In the genomic region with DNA sequence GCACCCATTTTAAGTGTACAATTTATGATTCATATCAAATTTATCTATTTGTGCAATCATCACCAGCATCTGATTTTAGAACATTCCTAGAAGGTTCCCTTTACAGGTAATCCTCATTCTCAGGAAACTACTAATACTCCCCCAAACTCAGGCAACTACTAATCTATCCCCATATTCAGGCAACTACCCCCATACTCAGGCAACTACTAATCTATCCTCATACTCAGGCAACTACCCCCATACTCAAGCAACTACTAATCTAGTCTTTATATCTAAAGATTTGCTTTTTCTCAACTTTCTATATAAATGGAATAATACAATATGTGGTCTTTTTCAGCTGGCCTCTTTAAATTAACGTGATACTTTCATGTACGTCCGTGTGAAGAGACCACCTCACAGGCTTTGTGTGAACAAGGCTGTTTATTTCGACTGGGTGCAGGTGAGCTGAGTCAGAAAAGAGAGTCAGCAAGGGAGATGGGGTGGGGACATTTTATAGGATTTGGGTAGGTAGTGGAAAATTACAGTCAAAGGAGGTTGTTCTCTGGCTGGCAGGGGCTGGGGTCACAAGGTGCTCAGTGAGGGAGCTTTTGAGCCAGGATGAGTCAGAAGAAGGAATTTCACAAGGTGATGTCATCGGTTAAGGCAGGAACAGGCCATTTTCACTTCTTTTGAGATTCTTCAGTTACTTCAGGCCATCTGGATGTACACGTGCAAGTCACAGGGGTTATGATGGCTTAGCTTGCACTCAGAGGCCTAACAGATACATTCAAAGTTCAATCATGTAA, we compare ENCODE assay signal across 18 cellular contexts.
A peak's percentile ranks its signal among the peaks of the same experiment; 100 is the strongest.
DNase-seq lines count a peak whose midpoint lies in the region; ATAC-seq and TF ChIP-seq lines count a peak whose summit lies in the region.
"Had no signal": no experiment of that assay in that cellular context is flagged by ENCODE, and none has a peak within 500 bp of the region (broad histone marks: within the 10 kb centered on the region; RNA-seq: fewer than 3 reads in every experiment).

No MANE protein-coding gene starts in this region.

- POLR2A ChIA-PET in WTC11 (lab: Charles Lee), result no interaction called here

- H3K9me3 Mint-ChIP-seq in WTC11, result peaks cover 5% of the 10 kb centered on the region
- peaks cover 16% of the 10 kb centered on the region for H3K9me3 Mint-ChIP-seq in activated naive CD4-positive, alpha-beta T cell treated with anti-CD3 and anti-CD28 coated beads, Interleukin-2, amount 10 ng/mL, durations not matched to agents 7 days and 5 days

- CTCF ChIA-PET in WTC11 (lab: Charles Lee), result interaction anchor here (0.9 kb wide), 1 partner anchor 660 kb away, joined by 3 read pairs; no protein-coding TSS in a partner anchor
- CTCF ChIA-PET in activated naive CD4-positive, alpha-beta T cell treated with anti-CD3 and anti-CD28 coated beads, Interleukin-2, amount 10 ng/mL, durations not matched to agents 7 days and 5 days (lab: Charles Lee), result no interaction called here

- H3K36me3 Mint-ChIP-seq in WTC11, result no peaks in the 10 kb centered on the region; the same call in 1 of the 2 replicates
- no peaks in the 10 kb centered on the region for H3K36me3 Mint-ChIP-seq in activated naive CD4-positive, alpha-beta T cell treated with anti-CD3 and anti-CD28 coated beads, Interleukin-2, amount 10 ng/mL, durations not matched to agents 7 days and 5 days
- H3K36me3 Mint-ChIP-seq: activated CD4-positive, alpha-beta memory T cell treated with anti-CD3 and anti-CD28 coated beads for 36 hours; activated naive CD8-positive, alpha-beta T cell treated with anti-CD3 and anti-CD28 coated beads, Interleukin-2, amount 10 ng/mL, durations not matched to agents 7 days and 5 days; CD4-positive, CD25-positive, alpha-beta regulatory T cell; natural killer cell had no signal

- no peaks in the 10 kb centered on the region; the same call in 1 of the 2 replicates for H3K27me3 Mint-ChIP-seq in WTC11 (ENCODE audit: low read depth)
- no peaks in the 10 kb centered on the region for H3K27me3 Mint-ChIP-seq in activated naive CD4-positive, alpha-beta T cell treated with anti-CD3 and anti-CD28 coated beads, Interleukin-2, amount 10 ng/mL, durations not matched to agents 7 days and 5 days
- H3K27me3 Mint-ChIP-seq: activated CD4-positive, alpha-beta memory T cell treated with anti-CD3 and anti-CD28 coated beads for 36 hours; activated naive CD8-positive, alpha-beta T cell treated with anti-CD3 and anti-CD28 coated beads, Interleukin-2, amount 10 ng/mL, durations not matched to agents 7 days and 5 days; CD4-positive, CD25-positive, alpha-beta regulatory T cell; effector memory CD8-positive, alpha-beta T cell had no signal

- TF ChIP-seq CTCF in WTC11 (IDR thresholded peaks at IDR 0.05), result no peak

- H3K4me1 Mint-ChIP-seq in WTC11, result peaks cover 37% of the 10 kb centered on the region
- H3K4me1 Mint-ChIP-seq in activated naive CD4-positive, alpha-beta T cell treated with anti-CD3 and anti-CD28 coated beads, Interleukin-2, amount 10 ng/mL, durations not matched to agents 7 days and 5 days, result no peaks in the 10 kb centered on the region
- H3K4me1 Mint-ChIP-seq: activated naive CD8-positive, alpha-beta T cell treated with anti-CD3 and anti-CD28 coated beads, Interleukin-2, amount 10 ng/mL, durations not matched to agents 7 days and 5 days; CD4-positive, CD25-positive, alpha-beta regulatory T cell; natural killer cell had no signal

- H3K27ac Mint-ChIP-seq in WTC11, result peak overlapping the region; percentile 33
- no peak overlapping the region for H3K27ac Mint-ChIP-seq in activated naive CD4-positive, alpha-beta T cell treated with anti-CD3 and anti-CD28 coated beads, Interleukin-2, amount 10 ng/mL, durations not matched to agents 7 days and 5 days
- H3K27ac Mint-ChIP-seq: activated CD4-positive, alpha-beta memory T cell treated with anti-CD3 and anti-CD28 coated beads for 36 hours; activated naive CD8-positive, alpha-beta T cell treated with anti-CD3 and anti-CD28 coated beads, Interleukin-2, amount 10 ng/mL, durations not matched to agents 7 days and 5 days; effector memory CD8-positive, alpha-beta T cell; natural killer cell had no signal

- ATAC-seq in WTC11, result peak; percentile 33
- ATAC-seq: effector memory CD8-positive, alpha-beta T cell; natural killer cell had no signal

- peak overlapping the region; percentile 4; the same call in 1 of the 2 replicates for H3K4me3 Mint-ChIP-seq in WTC11
- H3K4me3 Mint-ChIP-seq in activated naive CD4-positive, alpha-beta T cell treated with anti-CD3 and anti-CD28 coated beads, Interleukin-2, amount 10 ng/mL, durations not matched to agents 7 days and 5 days, result no peak overlapping the region
- H3K4me3 Mint-ChIP-seq: activated CD4-positive, alpha-beta memory T cell treated with anti-CD3 and anti-CD28 coated beads for 36 hours; activated naive CD8-positive, alpha-beta T cell treated with anti-CD3 and anti-CD28 coated beads, Interleukin-2, amount 10 ng/mL, durations not matched to agents 7 days and 5 days; CD4-positive, CD25-positive, alpha-beta regulatory T cell; effector memory CD8-positive, alpha-beta T cell; natural killer cell had no signal

- DNase-seq in A172 (ENCODE audit: low spot score) (peak; percentile 84), HT1080 (ENCODE audit: low read depth) (peak; percentile 79), WTC11 (ENCODE audit: low spot score) (peak; percentile 17), iPS DF 4.7 (ENCODE audit: extremely low read depth, low spot score) (peak; percentile 68), DMS79 (lab: John Stamatoyannopoulos, UW) (no peak), epidermal melanocyte (ENCODE audit: insufficient read length, low spot score) (no peak)
- no peak for DNase-seq in activated naive CD4-positive, alpha-beta T cell treated with anti-CD3 and anti-CD28 coated beads, Interleukin-2, amount 10 ng/mL, durations not matched to agents 7 days and 5 days
- DNase-seq in activated CD4-positive, alpha-beta T cell treated with anti-CD3 and anti-CD28 coated beads for 4 hours, result no peak
- DNase-seq: activated CD4-positive, alpha-beta memory T cell treated with anti-CD3 and anti-CD28 coated beads for 36 hours; activated naive CD8-positive, alpha-beta T cell treated with anti-CD3 and anti-CD28 coated beads, Interleukin-2, amount 10 ng/mL, durations not matched to agents 7 days and 5 days; activated T-cell treated with anti-CD3 and anti-CD28 coated beads, Interleukin-2, amount 50 U/mL, for 48 hours; caudate nucleus; CD4-positive, CD25-positive, alpha-beta regulatory T cell; DMS79 treated with DMSO at 0.1 percent for 48 hours; effector memory CD8-positive, alpha-beta T cell; natural killer cell; NCI-H446; stomach had no signal

TF ChIP-seq in WTC11, 78 proteins besides CTCF, POLR2A, EP300 and RAD21 (continues in another document):
- TF ChIP-seq SMAD3 (CRISPR knock-in tag; IDR thresholded peaks at IDR 0.05; ENCODE audit: borderline replicate concordance), result no peak
- TF ChIP-seq KAT7 (CRISPR knock-in tag; IDR thresholded peaks at IDR 0.05; ENCODE audit: borderline replicate concordance), result no peak
- no peak for TF ChIP-seq SOX15 (CRISPR knock-in tag; IDR thresholded peaks at IDR 0.05)
- TF ChIP-seq GABPB1 (CRISPR knock-in tag; IDR thresholded peaks at IDR 0.05), result no peak
- TF ChIP-seq FOXK1 (CRISPR knock-in tag; IDR thresholded peaks at IDR 0.05), result no peak
- TF ChIP-seq CBFB (CRISPR knock-in tag; IDR thresholded peaks at IDR 0.05; ENCODE audit: low read depth), result no peak
- no peak for TF ChIP-seq ZNF263 (CRISPR knock-in tag; IDR thresholded peaks at IDR 0.05; ENCODE audit: low read depth)
- TF ChIP-seq SP1 (CRISPR knock-in tag; conservative IDR thresholded peaks at IDR 0.05), result no peak
- TF ChIP-seq, protein P1, sequence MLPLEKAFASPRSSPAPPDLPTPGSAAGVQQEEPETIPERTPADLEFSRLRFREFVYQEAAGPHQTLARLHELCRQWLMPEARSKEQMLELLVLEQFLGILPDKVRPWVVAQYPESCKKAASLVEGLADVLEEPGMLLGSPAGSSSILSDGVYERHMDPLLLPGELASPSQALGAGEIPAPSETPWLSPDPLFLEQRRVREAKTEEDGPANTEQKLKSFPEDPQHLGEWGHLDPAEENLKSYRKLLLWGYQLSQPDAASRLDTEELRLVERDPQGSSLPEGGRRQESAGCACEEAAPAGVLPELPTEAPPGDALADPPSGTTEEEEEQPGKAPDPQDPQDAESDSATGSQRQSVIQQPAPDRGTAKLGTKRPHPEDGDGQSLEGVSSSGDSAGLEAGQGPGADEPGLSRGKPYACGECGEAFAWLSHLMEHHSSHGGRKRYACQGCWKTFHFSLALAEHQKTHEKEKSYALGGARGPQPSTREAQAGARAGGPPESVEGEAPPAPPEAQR (CRISPR knock-in tag; IDR thresholded peaks at IDR 0.05), result no peak
- no peak for TF ChIP-seq ZNF232 (CRISPR knock-in tag; IDR thresholded peaks at IDR 0.05)
- no peak for TF ChIP-seq ZNF121 (CRISPR knock-in tag; IDR thresholded peaks at IDR 0.05)
- TF ChIP-seq, protein P2, sequence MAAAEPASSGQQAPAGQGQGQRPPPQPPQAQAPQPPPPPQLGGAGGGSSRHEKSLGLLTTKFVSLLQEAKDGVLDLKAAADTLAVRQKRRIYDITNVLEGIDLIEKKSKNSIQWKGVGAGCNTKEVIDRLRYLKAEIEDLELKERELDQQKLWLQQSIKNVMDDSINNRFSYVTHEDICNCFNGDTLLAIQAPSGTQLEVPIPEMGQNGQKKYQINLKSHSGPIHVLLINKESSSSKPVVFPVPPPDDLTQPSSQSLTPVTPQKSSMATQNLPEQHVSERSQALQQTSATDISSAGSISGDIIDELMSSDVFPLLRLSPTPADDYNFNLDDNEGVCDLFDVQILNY (CRISPR knock-in tag; IDR thresholded peaks at IDR 0.05), result no peak
- no peak for TF ChIP-seq NFATC4 (CRISPR knock-in tag; IDR thresholded peaks at IDR 0.05)
- TF ChIP-seq, protein P3, sequence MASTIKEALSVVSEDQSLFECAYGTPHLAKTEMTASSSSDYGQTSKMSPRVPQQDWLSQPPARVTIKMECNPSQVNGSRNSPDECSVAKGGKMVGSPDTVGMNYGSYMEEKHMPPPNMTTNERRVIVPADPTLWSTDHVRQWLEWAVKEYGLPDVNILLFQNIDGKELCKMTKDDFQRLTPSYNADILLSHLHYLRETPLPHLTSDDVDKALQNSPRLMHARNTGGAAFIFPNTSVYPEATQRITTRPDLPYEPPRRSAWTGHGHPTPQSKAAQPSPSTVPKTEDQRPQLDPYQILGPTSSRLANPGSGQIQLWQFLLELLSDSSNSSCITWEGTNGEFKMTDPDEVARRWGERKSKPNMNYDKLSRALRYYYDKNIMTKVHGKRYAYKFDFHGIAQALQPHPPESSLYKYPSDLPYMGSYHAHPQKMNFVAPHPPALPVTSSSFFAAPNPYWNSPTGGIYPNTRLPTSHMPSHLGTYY (CRISPR knock-in tag; IDR thresholded peaks at IDR 0.05), result no peak
- TF ChIP-seq, protein P4, sequence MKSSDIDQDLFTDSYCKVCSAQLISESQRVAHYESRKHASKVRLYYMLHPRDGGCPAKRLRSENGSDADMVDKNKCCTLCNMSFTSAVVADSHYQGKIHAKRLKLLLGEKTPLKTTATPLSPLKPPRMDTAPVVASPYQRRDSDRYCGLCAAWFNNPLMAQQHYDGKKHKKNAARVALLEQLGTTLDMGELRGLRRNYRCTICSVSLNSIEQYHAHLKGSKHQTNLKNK (CRISPR knock-in tag; IDR thresholded peaks at IDR 0.05), result no peak

Comparison
In these comparisons a context has a peak if more than half of its experiments do, and no peak if none do; other contexts are left out.
1. DNase-seq: peak in A172 (single experiment), HT1080 (single experiment), WTC11 (single experiment) and iPS DF 4.7 (single experiment); none in DMS79 (single experiment), epidermal melanocyte (single experiment), activated naive CD4-positive, alpha-beta T cell treated with anti-CD3 and anti-CD28 coated beads, Interleukin-2, amount 10 ng/mL, durations not matched to agents 7 days and 5 days (single experiment) and activated CD4-positive, alpha-beta T cell treated with anti-CD3 and anti-CD28 coated beads for 4 hours (0 of 2).